In genomic region chr1:180228648-180229482, GRCh38 we compare ENCODE assay signal across 8 cellular contexts. TPM values are rescaled to one million over a fixed set of nuclear protein-coding genes. Genes with fewer than 3 reads are reported as not detected.
DNase-seq lines count a peak whose midpoint lies in the region; ATAC-seq and TF ChIP-seq lines count a peak whose summit lies in the region.

No MANE protein-coding gene starts in this region.

- peaks cover 77% of the 10 kb centered on the region for H3K27me3 Mint-ChIP-seq in central memory CD8-positive, alpha-beta T cell
- H3K27me3 Mint-ChIP-seq in mesothelial cell of epicardium (ENCODE audit: low read depth): peaks cover 89% of the 10 kb centered on the region

- ATAC-seq in central memory CD8-positive, alpha-beta T cell (replicated peaks; ENCODE audit: extremely low read depth, poor library complexity, severe bottlenecking): peak; percentile 13
- ATAC-seq in GM21526 (IDR thresholded peaks at IDR 0.05; ENCODE audit: low FRiP score, unreplicated experiment): no peak

- no peak for TF ChIP-seq CTCF in mesothelial cell of epicardium (IDR thresholded peaks at IDR 0.05; ENCODE audit: unreplicated experiment)

- no peaks in the 10 kb centered on the region for H3K9me3 Mint-ChIP-seq in central memory CD8-positive, alpha-beta T cell
- no peaks in the 10 kb centered on the region for H3K9me3 Mint-ChIP-seq in mesothelial cell of epicardium

- peaks cover 18% of the 10 kb centered on the region for H3K4me1 Mint-ChIP-seq in central memory CD8-positive, alpha-beta T cell
- peaks cover 10% of the 10 kb centered on the region for H3K4me1 Mint-ChIP-seq in mesothelial cell of epicardium

- no peak overlapping the region for H3K27ac Mint-ChIP-seq in central memory CD8-positive, alpha-beta T cell (ENCODE audit: low read depth)
- no peak overlapping the region for H3K27ac Mint-ChIP-seq in mesothelial cell of epicardium

- H3K36me3 Mint-ChIP-seq in central memory CD8-positive, alpha-beta T cell (ENCODE audit: insufficient read depth): peaks cover 2% of the 10 kb centered on the region
- H3K36me3 Mint-ChIP-seq in mesothelial cell of epicardium: no peaks in the 10 kb centered on the region

- peak overlapping the region; percentile 72 for H3K4me3 Mint-ChIP-seq in central memory CD8-positive, alpha-beta T cell
- H3K4me3 Mint-ChIP-seq in mesothelial cell of epicardium: peak overlapping the region; percentile 61

- DNase-seq in activated effector memory CD4-positive, alpha-beta T cell treated with anti-CD3 and anti-CD28 coated beads, Interleukin-2, amount 50 U/mL, for 16 hours: peak; percentile 64
- no peak for DNase-seq in activated effector memory CD4-positive, alpha-beta T cell treated with Interleukin-2 at 50 U/mL for 16 hours
- DNase-seq in NCI-H146 (lab: John Stamatoyannopoulos, UW) (peak; percentile 39), mesothelial cell of epicardium (ENCODE audit: low spot score in 2 of 2, unreplicated experiment in 2 of 2) (no peak), SKM-1 (lab: John Stamatoyannopoulos, UW; ENCODE audit: unreplicated experiment) (no peak), NOMO-1 treated with DMSO at 0.1 percent for 48 hours (lab: John Stamatoyannopoulos, UW; ENCODE audit: unreplicated experiment) (no peak)
- DNase-seq in central memory CD8-positive, alpha-beta T cell (ENCODE audit: low spot score in 2 of 2): no peak

RNA-seq across cellular contexts. Expression of gene LHX4, which starts 1.2 kb away (rescaled TPM):
- total RNA-seq in mesothelial cell of epicardium: 0.54 to 0.59 TPM (median 0.55 TPM) in 3 replicates

Comparison
In these comparisons a context has a peak if more than half of its experiments do, and no peak if none do; other contexts are left out.
1. DNase-seq: peak in activated effector memory CD4-positive, alpha-beta T cell treated with anti-CD3 and anti-CD28 coated beads, Interleukin-2, amount 50 U/mL, for 16 hours (single experiment) and NCI-H146 (single experiment); none in activated effector memory CD4-positive, alpha-beta T cell treated with Interleukin-2 at 50 U/mL for 16 hours (single experiment), central memory CD8-positive, alpha-beta T cell (0 of 2), mesothelial cell of epicardium (0 of 2), SKM-1 (single experiment) and NOMO-1 treated with DMSO at 0.1 percent for 48 hours (single experiment).